Comparison of ENCODE assay signal across 1 cellular context in the genomic region with DNA sequence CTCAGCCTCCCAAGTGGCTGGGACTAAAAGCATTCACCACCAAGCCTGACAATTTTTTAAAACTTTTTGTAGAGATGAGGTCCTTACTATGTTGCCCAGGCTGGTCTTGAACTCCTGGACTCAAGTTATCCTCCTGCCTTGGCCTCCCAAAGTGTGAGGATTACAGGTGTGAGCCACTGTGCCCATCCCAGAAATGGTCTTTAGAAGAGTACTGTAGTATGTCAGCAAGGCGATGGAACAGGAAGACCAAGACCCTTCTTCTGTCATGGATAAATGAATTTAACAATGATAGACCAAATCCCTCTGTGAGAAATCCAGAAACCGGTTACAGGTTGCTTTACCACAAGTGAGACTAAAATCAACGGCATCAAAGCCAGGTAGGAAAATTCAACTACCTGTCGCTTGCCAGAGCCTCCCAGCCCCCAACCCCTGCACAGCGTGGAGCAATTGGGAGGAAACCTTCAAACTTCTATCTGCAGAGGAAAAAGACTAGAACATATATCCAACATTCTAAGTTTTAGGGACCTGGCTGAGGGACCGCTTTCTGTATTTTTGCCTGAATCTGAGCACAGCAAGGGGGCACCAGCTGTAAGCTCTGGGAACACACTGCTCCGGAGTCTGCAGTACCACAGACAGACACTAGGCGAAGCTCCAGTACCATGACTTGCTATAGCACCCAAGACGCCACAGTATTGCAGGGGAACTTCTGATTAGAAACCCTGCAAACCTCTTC.
TF ChIP-seq lines count a peak whose summit lies in the region.

No MANE protein-coding gene starts in this region.

TF ChIP-seq in H1, 55 proteins besides CTCF, POLR2A, EP300 and RAD21:
- peak; percentile 32; the same call in 1 of the 2 replicates for TF ChIP-seq JUND (IDR thresholded peaks at IDR 0.05; ENCODE audit: low read length)
- TF ChIP-seq, protein P1, sequence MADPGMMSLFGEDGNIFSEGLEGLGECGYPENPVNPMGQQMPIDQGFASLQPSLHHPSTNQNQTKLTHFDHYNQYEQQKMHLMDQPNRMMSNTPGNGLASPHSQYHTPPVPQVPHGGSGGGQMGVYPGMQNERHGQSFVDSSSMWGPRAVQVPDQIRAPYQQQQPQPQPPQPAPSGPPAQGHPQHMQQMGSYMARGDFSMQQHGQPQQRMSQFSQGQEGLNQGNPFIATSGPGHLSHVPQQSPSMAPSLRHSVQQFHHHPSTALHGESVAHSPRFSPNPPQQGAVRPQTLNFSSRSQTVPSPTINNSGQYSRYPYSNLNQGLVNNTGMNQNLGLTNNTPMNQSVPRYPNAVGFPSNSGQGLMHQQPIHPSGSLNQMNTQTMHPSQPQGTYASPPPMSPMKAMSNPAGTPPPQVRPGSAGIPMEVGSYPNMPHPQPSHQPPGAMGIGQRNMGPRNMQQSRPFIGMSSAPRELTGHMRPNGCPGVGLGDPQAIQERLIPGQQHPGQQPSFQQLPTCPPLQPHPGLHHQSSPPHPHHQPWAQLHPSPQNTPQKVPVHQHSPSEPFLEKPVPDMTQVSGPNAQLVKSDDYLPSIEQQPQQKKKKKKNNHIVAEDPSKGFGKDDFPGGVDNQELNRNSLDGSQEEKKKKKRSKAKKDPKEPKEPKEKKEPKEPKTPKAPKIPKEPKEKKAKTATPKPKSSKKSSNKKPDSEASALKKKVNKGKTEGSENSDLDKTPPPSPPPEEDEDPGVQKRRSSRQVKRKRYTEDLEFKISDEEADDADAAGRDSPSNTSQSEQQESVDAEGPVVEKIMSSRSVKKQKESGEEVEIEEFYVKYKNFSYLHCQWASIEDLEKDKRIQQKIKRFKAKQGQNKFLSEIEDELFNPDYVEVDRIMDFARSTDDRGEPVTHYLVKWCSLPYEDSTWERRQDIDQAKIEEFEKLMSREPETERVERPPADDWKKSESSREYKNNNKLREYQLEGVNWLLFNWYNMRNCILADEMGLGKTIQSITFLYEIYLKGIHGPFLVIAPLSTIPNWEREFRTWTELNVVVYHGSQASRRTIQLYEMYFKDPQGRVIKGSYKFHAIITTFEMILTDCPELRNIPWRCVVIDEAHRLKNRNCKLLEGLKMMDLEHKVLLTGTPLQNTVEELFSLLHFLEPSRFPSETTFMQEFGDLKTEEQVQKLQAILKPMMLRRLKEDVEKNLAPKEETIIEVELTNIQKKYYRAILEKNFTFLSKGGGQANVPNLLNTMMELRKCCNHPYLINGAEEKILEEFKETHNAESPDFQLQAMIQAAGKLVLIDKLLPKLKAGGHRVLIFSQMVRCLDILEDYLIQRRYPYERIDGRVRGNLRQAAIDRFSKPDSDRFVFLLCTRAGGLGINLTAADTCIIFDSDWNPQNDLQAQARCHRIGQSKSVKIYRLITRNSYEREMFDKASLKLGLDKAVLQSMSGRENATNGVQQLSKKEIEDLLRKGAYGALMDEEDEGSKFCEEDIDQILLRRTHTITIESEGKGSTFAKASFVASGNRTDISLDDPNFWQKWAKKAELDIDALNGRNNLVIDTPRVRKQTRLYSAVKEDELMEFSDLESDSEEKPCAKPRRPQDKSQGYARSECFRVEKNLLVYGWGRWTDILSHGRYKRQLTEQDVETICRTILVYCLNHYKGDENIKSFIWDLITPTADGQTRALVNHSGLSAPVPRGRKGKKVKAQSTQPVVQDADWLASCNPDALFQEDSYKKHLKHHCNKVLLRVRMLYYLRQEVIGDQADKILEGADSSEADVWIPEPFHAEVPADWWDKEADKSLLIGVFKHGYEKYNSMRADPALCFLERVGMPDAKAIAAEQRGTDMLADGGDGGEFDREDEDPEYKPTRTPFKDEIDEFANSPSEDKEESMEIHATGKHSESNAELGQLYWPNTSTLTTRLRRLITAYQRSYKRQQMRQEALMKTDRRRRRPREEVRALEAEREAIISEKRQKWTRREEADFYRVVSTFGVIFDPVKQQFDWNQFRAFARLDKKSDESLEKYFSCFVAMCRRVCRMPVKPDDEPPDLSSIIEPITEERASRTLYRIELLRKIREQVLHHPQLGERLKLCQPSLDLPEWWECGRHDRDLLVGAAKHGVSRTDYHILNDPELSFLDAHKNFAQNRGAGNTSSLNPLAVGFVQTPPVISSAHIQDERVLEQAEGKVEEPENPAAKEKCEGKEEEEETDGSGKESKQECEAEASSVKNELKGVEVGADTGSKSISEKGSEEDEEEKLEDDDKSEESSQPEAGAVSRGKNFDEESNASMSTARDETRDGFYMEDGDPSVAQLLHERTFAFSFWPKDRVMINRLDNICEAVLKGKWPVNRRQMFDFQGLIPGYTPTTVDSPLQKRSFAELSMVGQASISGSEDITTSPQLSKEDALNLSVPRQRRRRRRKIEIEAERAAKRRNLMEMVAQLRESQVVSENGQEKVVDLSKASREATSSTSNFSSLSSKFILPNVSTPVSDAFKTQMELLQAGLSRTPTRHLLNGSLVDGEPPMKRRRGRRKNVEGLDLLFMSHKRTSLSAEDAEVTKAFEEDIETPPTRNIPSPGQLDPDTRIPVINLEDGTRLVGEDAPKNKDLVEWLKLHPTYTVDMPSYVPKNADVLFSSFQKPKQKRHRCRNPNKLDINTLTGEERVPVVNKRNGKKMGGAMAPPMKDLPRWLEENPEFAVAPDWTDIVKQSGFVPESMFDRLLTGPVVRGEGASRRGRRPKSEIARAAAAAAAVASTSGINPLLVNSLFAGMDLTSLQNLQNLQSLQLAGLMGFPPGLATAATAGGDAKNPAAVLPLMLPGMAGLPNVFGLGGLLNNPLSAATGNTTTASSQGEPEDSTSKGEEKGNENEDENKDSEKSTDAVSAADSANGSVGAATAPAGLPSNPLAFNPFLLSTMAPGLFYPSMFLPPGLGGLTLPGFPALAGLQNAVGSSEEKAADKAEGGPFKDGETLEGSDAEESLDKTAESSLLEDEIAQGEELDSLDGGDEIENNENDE (IDR thresholded peaks at IDR 0.05; ENCODE audit: insufficient replicate concordance, low read length): no peak
- 0 out of 2 replicates have a peak, but pooled peaks have one; percentile 53 for TF ChIP-seq TCF12 (IDR thresholded peaks at IDR 0.05; ENCODE audit: low read depth, low read length)
- peak in 1 of 2 experiments; percentile 70; a peak in 2 of 4 replicates for TF ChIP-seq SIN3A (conservative IDR thresholded peaks at IDR 0.05 in 1 of 2, IDR thresholded peaks at IDR 0.05 in 1 of 2; ENCODE audit: low read depth in 1 of 2, low read length in 2 of 2)
TF ChIP-seq in H1: peak in this region for 3.
